Comparison of ENCODE assay signal across 8 cellular contexts in the genomic region with DNA sequence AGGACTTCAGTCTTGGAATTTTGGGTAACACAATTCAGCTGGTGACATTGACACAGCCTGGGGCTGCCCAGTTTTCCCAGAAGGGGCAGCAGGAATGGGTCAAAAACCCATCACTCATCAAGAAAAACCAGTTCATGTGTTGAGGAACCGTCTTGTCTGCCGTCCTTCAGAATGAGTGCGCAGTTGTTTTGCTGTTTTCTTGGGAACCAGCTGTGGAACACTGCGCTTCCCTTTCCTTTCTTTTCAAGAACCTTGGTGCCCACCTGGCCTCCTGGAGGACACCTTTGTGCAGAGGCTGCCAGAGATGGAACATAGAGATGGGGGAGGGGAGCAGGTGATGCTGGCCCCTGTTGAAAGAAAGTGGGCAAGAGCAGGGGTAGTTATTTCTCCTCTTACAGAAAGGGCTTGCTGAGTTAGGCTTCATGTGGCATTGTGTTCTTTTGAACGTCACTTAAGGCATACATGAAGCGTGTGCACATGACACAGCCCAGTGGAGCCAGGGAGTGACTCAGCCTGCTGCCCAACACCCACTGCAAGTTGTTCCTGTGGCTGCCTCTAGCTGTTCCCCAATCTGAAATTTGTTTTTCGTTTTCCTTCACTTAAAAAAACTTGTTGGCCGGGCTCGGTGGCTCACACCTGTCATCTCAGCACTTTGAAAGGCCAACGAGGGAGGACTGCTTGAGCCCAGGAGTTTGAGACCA.
DNase-seq lines count a peak whose midpoint lies in the region; ATAC-seq and TF ChIP-seq lines count a peak whose summit lies in the region.

No MANE protein-coding gene starts in this region.

- H3K36me3 ChIP-seq in BE2C = no peaks in the 10 kb centered on the region

- DNase-seq in GM10248 (ENCODE audit: extremely low spot score) (peak; percentile 86), HT1080 (ENCODE audit: low read depth) (peak; percentile 90), activated B cell treated with CpG ODN at 0.5 μM for 24 hours (peak; percentile 63), inferior parietal cortex (ENCODE audit: extremely low spot score) (peak; percentile 40), stromal cell of bone marrow (ENCODE audit: low read depth) (peak; percentile 89), NCI-H748 (lab: John Stamatoyannopoulos, UW; ENCODE audit: unreplicated experiment) (no peak), BE2C (no peak)

- H3K27me3 Mint-ChIP-seq in activated B cell treated with CpG ODN at 0.5 μM for 24 hours = no peaks in the 10 kb centered on the region

- peak overlapping the region; percentile 95 for H3K27ac Mint-ChIP-seq in activated B cell treated with CpG ODN at 0.5 μM for 24 hours

- H3K4me1 Mint-ChIP-seq in activated B cell treated with CpG ODN at 0.5 μM for 24 hours = peaks cover 65% of the 10 kb centered on the region

- no peaks in the 10 kb centered on the region for H3K27me3 ChIP-seq in BE2C

- H3K4me3 Mint-ChIP-seq in activated B cell treated with CpG ODN at 0.5 μM for 24 hours = peak overlapping the region; percentile 67

- no peak overlapping the region for H3K4me3 ChIP-seq in BE2C (ENCODE audit: low read depth, low read length)

- ATAC-seq in GM21619 (IDR thresholded peaks at IDR 0.05; ENCODE audit: unreplicated experiment) (peak; percentile 91), activated B cell treated with CpG ODN at 0.5 μM for 24 hours (ENCODE audit: low read depth) (peak; percentile 79)

- no peaks in the 10 kb centered on the region for H3K4me1 ChIP-seq in BE2C

- no peaks in the 10 kb centered on the region for H3K9me3 Mint-ChIP-seq in activated B cell treated with CpG ODN at 0.5 μM for 24 hours

- TF ChIP-seq CTCF in GM10248 (IDR thresholded peaks at IDR 0.05; ENCODE audit: control extremely low read depth, extremely low read depth, low read depth, missing control alignments) = no peak
- TF ChIP-seq CTCF in activated B cell treated with CpG ODN at 0.5 μM for 24 hours (IDR thresholded peaks at IDR 0.05) = no peak
- TF ChIP-seq CTCF in BE2C (IDR thresholded peaks at IDR 0.05; ENCODE audit: low read depth, low read length) = no peak

- no peaks in the 10 kb centered on the region for H3K9me3 ChIP-seq in BE2C

- CTCF ChIA-PET in GM10248 (lab: Yijun Ruan, JAX) (no interaction called here), activated B cell treated with CpG ODN at 0.5 μM for 24 hours (lab: Charles Lee) (interaction anchor here (1.0 to 2.5 kb wide), 3 partner anchors 22 to 98 kb away, joined by 3 to 6 read pairs (median 4); no protein-coding TSS in a partner anchor)

- intact Hi-C loops in activated B cell treated with CpG ODN at 0.5 μM for 24 hours (cut with micrococcal nuclease) = loop anchor here (1.0 to 2.0 kb wide), 5 partner anchors 22 to 267 kb away; partner anchors contain the start of gene TNS3

- POLR2A ChIA-PET in GM10248 (lab: Yijun Ruan, JAX) (no interaction called here), activated B cell treated with CpG ODN at 0.5 μM for 24 hours (lab: Charles Lee) (interaction anchor here (0.7 to 3.5 kb wide), 13 partner anchors 22 to 260 kb away, joined by 3 to 28 read pairs (median 9); partner anchors contain the start of gene TNS3)

- H3K36me3 Mint-ChIP-seq in activated B cell treated with CpG ODN at 0.5 μM for 24 hours (ENCODE audit: low read depth) = peaks cover 1% of the 10 kb centered on the region

Comparison
In these comparisons a context has a peak if more than half of its experiments do, and no peak if none do; other contexts are left out.
1. DNase-seq: peak in GM10248 (single experiment), HT1080 (single experiment), activated B cell treated with CpG ODN at 0.5 μM for 24 hours (single experiment), inferior parietal cortex (single experiment) and stromal cell of bone marrow (single experiment); none in NCI-H748 (single experiment) and BE2C (single experiment).